ENCODE assay signal across 13 cellular contexts in the genomic region with DNA sequence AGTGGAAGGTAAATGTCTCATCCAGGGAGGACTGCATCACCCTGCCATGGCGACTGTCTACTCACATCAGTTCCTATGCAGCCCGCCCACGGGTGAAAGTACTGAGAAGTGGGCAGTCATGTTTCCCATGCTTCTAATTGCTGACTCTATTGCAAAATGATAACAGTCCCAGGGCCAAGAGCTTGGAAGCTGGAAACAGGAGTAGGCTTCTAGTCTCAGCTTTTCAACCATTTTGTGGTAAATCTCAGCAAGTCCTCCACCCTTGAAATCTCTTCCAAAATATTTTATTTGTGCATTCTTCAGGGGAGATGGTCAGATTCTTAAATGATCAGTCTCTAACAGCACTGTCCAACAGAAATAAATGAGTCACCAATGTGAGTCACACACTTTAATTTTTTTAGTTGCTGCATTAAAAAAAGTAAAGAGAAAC.
DNase-seq lines count a peak whose midpoint lies in the region; ATAC-seq and TF ChIP-seq lines count a peak whose summit lies in the region.
"Had no signal": no experiment of that assay in that cellular context is flagged by ENCODE, and none has a peak within 500 bp of the region (broad histone marks: within the 10 kb centered on the region; RNA-seq: fewer than 3 reads in every experiment).

No MANE protein-coding gene starts in this region.

- no peak overlapping the region for H2BK12ac ChIP-seq in H9 (ENCODE audit: insufficient read length, low read depth, low read length)

- H3K27me3 ChIP-seq in smooth muscle cell (ENCODE audit: low read depth) (no peaks in the 10 kb centered on the region), H9 (ENCODE audit: insufficient read depth, low read length) (no peaks in the 10 kb centered on the region)
- H3K27me3 ChIP-seq: stomach had no signal

- H3K4me3 ChIP-seq in smooth muscle cell = no peak overlapping the region
- H3K4me3 ChIP-seq: stomach had no signal

- H3K9me3 ChIP-seq in smooth muscle cell (replicated peaks; ENCODE audit: low read depth) (no peaks in the 10 kb centered on the region), H9 (ENCODE audit: control insufficient read depth, low read depth, low read length) (no peaks in the 10 kb centered on the region)
- H3K9me3 ChIP-seq: stomach had no signal

- H4K20me1 ChIP-seq in smooth muscle cell (ENCODE audit: low read depth) = no peaks in the 10 kb centered on the region
- no peaks in the 10 kb centered on the region for H4K20me1 ChIP-seq in H9 (ENCODE audit: control insufficient read depth, insufficient read depth, insufficient read length)

- no peak overlapping the region for H3T11ph ChIP-seq in H9 (ENCODE audit: low read length)

- no peak overlapping the region for H3K18ac ChIP-seq in H9 (ENCODE audit: insufficient read length, low read depth, low read length)

- H3K27ac ChIP-seq in smooth muscle cell (ENCODE audit: low read depth) = no peak overlapping the region
- no peak overlapping the region for H3K27ac ChIP-seq in H9 (ENCODE audit: insufficient read length, low read depth, low read length)
- H3K27ac ChIP-seq: stomach had no signal

- H4K5ac ChIP-seq in H9 (ENCODE audit: insufficient read length, low read depth, low read length) = no peak overlapping the region

- no peaks in the 10 kb centered on the region for H3K27me3 Mint-ChIP-seq in activated T-cell treated with anti-CD3 and anti-CD28 coated beads, Interleukin-2, amount 50 U/mL, for 72 hours (ENCODE audit: low read depth)
- H3K27me3 Mint-ChIP-seq in endothelial cell (ENCODE audit: unreplicated experiment) (peaks cover 5% of the 10 kb centered on the region), H9 (ENCODE audit: low read depth) (peaks cover 2% of the 10 kb centered on the region; the same call in 1 of the 2 replicates)

- no peak overlapping the region for H3K14ac ChIP-seq in H9 (ENCODE audit: insufficient read depth, low read length)

- H2BK5ac ChIP-seq in H9 (ENCODE audit: insufficient read length, low read length) = no peak overlapping the region

- H4K91ac ChIP-seq in H9 (ENCODE audit: insufficient read length, low read depth, low read length) = no peak overlapping the region

- H3K79me2 ChIP-seq in smooth muscle cell (ENCODE audit: low read depth) = no peaks in the 10 kb centered on the region
- H3K79me2 ChIP-seq in H9 (ENCODE audit: insufficient read depth, low read length) = no peaks in the 10 kb centered on the region

- H3K4ac ChIP-seq in H9 (ENCODE audit: low read depth, low read length) = no peak overlapping the region

- peak; percentile 47 to 59 for ATAC-seq in activated T-cell treated with anti-CD3 and anti-CD28 coated beads, Interleukin-2, amount 50 U/mL, for 72 hours (replicated peaks in 1 of 2)

- H3K23me2 ChIP-seq in H9 (ENCODE audit: insufficient read length, low read depth, low read length, poor library complexity, severe bottlenecking) = no peaks in the 10 kb centered on the region

- WGBS in smooth muscle cell (ENCODE audit: low lambda C conversion rate) = 67% methylated on average over 3 of the region's 3 CpGs
- WGBS in H9 (ENCODE audit: extremely low coverage, insufficient read length, low lambda C conversion rate) = no CpG with 5 or more reads among the region's 3 CpGs

- no peaks in the 10 kb centered on the region for H3K9me3 Mint-ChIP-seq in activated T-cell treated with anti-CD3 and anti-CD28 coated beads, Interleukin-2, amount 50 U/mL, for 72 hours
- H3K9me3 Mint-ChIP-seq in endothelial cell (ENCODE audit: unreplicated experiment) (no peaks in the 10 kb centered on the region), H9 (no peaks in the 10 kb centered on the region)

- H2BK20ac ChIP-seq in H9 (ENCODE audit: low read depth, low read length, poor library complexity, severe bottlenecking) = no peak overlapping the region

- H2BK15ac ChIP-seq in H9 (ENCODE audit: low read depth, low read length) = no peak overlapping the region

- no peak for TF ChIP-seq CTCF in endothelial cell (IDR thresholded peaks at IDR 0.05; ENCODE audit: unreplicated experiment)
- TF ChIP-seq CTCF in smooth muscle cell (IDR thresholded peaks at IDR 0.05; ENCODE audit: borderline replicate concordance, insufficient read depth, poor library complexity, severe bottlenecking) = no peak
- no peak for TF ChIP-seq CTCF in H9 (conservative IDR thresholded peaks at IDR 0.05)

- H3K9ac ChIP-seq in smooth muscle cell (ENCODE audit: low read depth) (no peak overlapping the region), H9 (ENCODE audit: extremely low read depth, insufficient read length, low read length) (no peak overlapping the region)

- H3K36me3 Mint-ChIP-seq in activated T-cell treated with anti-CD3 and anti-CD28 coated beads, Interleukin-2, amount 50 U/mL, for 72 hours (ENCODE audit: insufficient read depth in 2 of 2) = no peaks in the 10 kb centered on the region
- H3K36me3 Mint-ChIP-seq in endothelial cell (ENCODE audit: low read depth, unreplicated experiment) (no peaks in the 10 kb centered on the region), H9 (ENCODE audit: insufficient read depth in 1 of 3, low read depth in 3 of 3) (no peaks in the 10 kb centered on the region)

- H3K4me1 Mint-ChIP-seq in activated T-cell treated with anti-CD3 and anti-CD28 coated beads, Interleukin-2, amount 50 U/mL, for 72 hours (ENCODE audit: low read depth) = peaks cover 26% of the 10 kb centered on the region
- H3K4me1 Mint-ChIP-seq in endothelial cell (ENCODE audit: unreplicated experiment) = peaks cover 13% of the 10 kb centered on the region
- H3K4me1 Mint-ChIP-seq in H9 = peaks cover 13 to 20% of the 10 kb centered on the region in 2 experiments

- H3K23ac ChIP-seq in H9 (ENCODE audit: insufficient read length, low read depth, low read length) = no peak overlapping the region

- peak overlapping the region; percentile 25 for H3K4me2 ChIP-seq in smooth muscle cell
- no peak overlapping the region for H3K4me2 ChIP-seq in H9 (ENCODE audit: insufficient read depth, insufficient read length, low read length)

- no peak overlapping the region for H2AK5ac ChIP-seq in H9 (ENCODE audit: insufficient read length, low read length)

- no peak overlapping the region for H3K27ac Mint-ChIP-seq in activated T-cell treated with anti-CD3 and anti-CD28 coated beads, Interleukin-2, amount 50 U/mL, for 72 hours
- H3K27ac Mint-ChIP-seq in endothelial cell (ENCODE audit: unreplicated experiment) = peak overlapping the region; percentile 13
- H3K27ac Mint-ChIP-seq in H9 = no peak overlapping the region

- DNase-seq in activated T-cell treated with anti-CD3 and anti-CD28 coated beads, Interleukin-2, amount 50 U/mL, for 72 hours = no peak
- DNase-seq in activated T-cell treated with anti-CD3 and anti-CD28 coated beads, Interleukin-2, amount 50 U/mL, for 1 hour = no peak
- DNase-seq in OCI-M1 (lab: John Stamatoyannopoulos, UW) (peak; percentile 2), endothelial cell (ENCODE audit: low spot score) (no peak), smooth muscle cell (lab: John Stamatoyannopoulos, UW; ENCODE audit: unreplicated experiment) (no peak), retina (no peak), H9 (no peak), HuH-7 (ENCODE audit: low spot score) (no peak)
- DNase-seq: mesendoderm, NCI-H446, small intestine, stomach, T-helper 1 cell had no signal

- H3K56ac ChIP-seq in H9 (ENCODE audit: insufficient read length, low read depth, low read length) = no peak overlapping the region

- H2AFZ ChIP-seq in smooth muscle cell (ENCODE audit: low read depth) (no peak overlapping the region), H9 (ENCODE audit: low read length) (no peak overlapping the region)

- no peaks in the 10 kb centered on the region for H3F3A ChIP-seq in smooth muscle cell (ENCODE audit: low read depth)

- H3K4me1 ChIP-seq in smooth muscle cell (ENCODE audit: low read depth) (no peaks in the 10 kb centered on the region), H9 (ENCODE audit: insufficient read depth, low read length) (0 out of 2 replicates have a peak, but pooled peaks cover 4% of the 10 kb centered on the region)
- H3K4me1 ChIP-seq: stomach had no signal

- H3K4me3 Mint-ChIP-seq in activated T-cell treated with anti-CD3 and anti-CD28 coated beads, Interleukin-2, amount 50 U/mL, for 72 hours = peak overlapping the region in 1 of 2 donors; percentile 66
- no peak overlapping the region for H3K4me3 Mint-ChIP-seq in endothelial cell (ENCODE audit: unreplicated experiment)
- H3K4me3 Mint-ChIP-seq in H9 = no peak overlapping the region

- H2BK120ac ChIP-seq in H9 (ENCODE audit: low read depth, low read length, poor library complexity, severe bottlenecking) = no peak overlapping the region

- no peaks in the 10 kb centered on the region for H3K79me1 ChIP-seq in H9 (ENCODE audit: insufficient read depth, low read depth, low read length, poor library complexity, severe bottlenecking)

- H3K36me3 ChIP-seq in smooth muscle cell (ENCODE audit: low read depth) = no peaks in the 10 kb centered on the region
- H3K36me3 ChIP-seq: stomach had no signal

- no peak overlapping the region for H4K8ac ChIP-seq in H9 (replicated peaks; ENCODE audit: insufficient read length, low read depth, low read length)
